10 cellular contexts compared by ENCODE assay signal in genomic region chr22:48663297-48663696, GRCh38.
DNase-seq lines count a peak whose midpoint lies in the region; ATAC-seq and TF ChIP-seq lines count a peak whose summit lies in the region.
"Had no signal": no experiment of that assay in that cellular context is flagged by ENCODE, and none has a peak within 500 bp of the region (broad histone marks: within the 10 kb centered on the region; RNA-seq: fewer than 3 reads in every experiment).

No MANE protein-coding gene starts in this region.

- POLR2A ChIA-PET in AG04449 (lab: Yijun Ruan, JAX): no interaction called here

- H3K9ac ChIP-seq in OCI-LY1 (ENCODE audit: low read length): no peak overlapping the region

- TF ChIP-seq CTCF in AG04449 (IDR thresholded peaks at IDR 0.05; ENCODE audit: insufficient read depth, low read length, missing control alignments) (peak; percentile 21), GM06990 (IDR thresholded peaks at IDR 0.05; ENCODE audit: insufficient read depth, low read length, poor library complexity, severe bottlenecking) (peak; percentile 37), OCI-LY1 (IDR thresholded peaks at IDR 0.05; ENCODE audit: low read length) (peak; percentile 72), fibroblast of mammary gland (conservative IDR thresholded peaks at IDR 0.05; ENCODE audit: control insufficient read depth, insufficient read depth, low read depth, low read length) (peak; percentile 32)

- no peak for ATAC-seq in HG02623 (IDR thresholded peaks at IDR 0.05; ENCODE audit: unreplicated experiment)
- ATAC-seq in HG03039 (IDR thresholded peaks at IDR 0.05; ENCODE audit: unreplicated experiment): no peak

- H3K9me3 ChIP-seq in OCI-LY1 (ENCODE audit: low read length): no peaks in the 10 kb centered on the region

- DNase-seq in AG04449 (ENCODE audit: low read depth, low spot score): no peak
- DNase-seq in GM06990 (ENCODE audit: extremely low read depth, insufficient read length): no peak
- peak; percentile 9 for DNase-seq in fibroblast of mammary gland (ENCODE audit: low read depth)
- no peak for DNase-seq in RKO (ENCODE audit: low spot score)
- no peak for DNase-seq in T1000 (lab: John Stamatoyannopoulos, UW)
- DNase-seq: immature natural killer cell, NCI-H524 treated with DMSO at 0.1 percent for 48 hours had no signal

- H3F3A ChIP-seq in OCI-LY1 (ENCODE audit: insufficient read depth, low read length): no peaks in the 10 kb centered on the region

- CTCF ChIA-PET in AG04449 (lab: Yijun Ruan, JAX): no interaction called here

- H3K4me1 ChIP-seq in OCI-LY1 (ENCODE audit: insufficient read depth, low read length, severe bottlenecking): no peaks in the 10 kb centered on the region

- H3K36me3 ChIP-seq in GM06990 (ENCODE audit: control insufficient read depth, insufficient read depth, low read length) (no peaks in the 10 kb centered on the region), OCI-LY1 (ENCODE audit: insufficient read depth, low read length) (no peaks in the 10 kb centered on the region)

- no peaks in the 10 kb centered on the region for H3K9me2 ChIP-seq in OCI-LY1 (ENCODE audit: low read depth, low read length)

- H3K4me2 ChIP-seq in OCI-LY1 (ENCODE audit: low read length): no peak overlapping the region

- no peaks in the 10 kb centered on the region for H4K20me1 ChIP-seq in OCI-LY1 (ENCODE audit: insufficient read depth, low read length)

- H3K4me3 ChIP-seq in AG04449 (ENCODE audit: low read depth, low read length) (no peak overlapping the region), GM06990 (replicated peaks; ENCODE audit: low read depth, low read length) (no peak overlapping the region), OCI-LY1 (ENCODE audit: low read depth, low read length, poor library complexity, severe bottlenecking) (no peak overlapping the region), fibroblast of mammary gland (ENCODE audit: control insufficient read depth, low read depth, low read length) (no peak overlapping the region)

- H2AFZ ChIP-seq in OCI-LY1 (ENCODE audit: low read length): no peak overlapping the region

- no peaks in the 10 kb centered on the region for H3K27me3 ChIP-seq in GM06990 (replicated peaks; ENCODE audit: control insufficient read depth, insufficient read depth, low read length)
- no peaks in the 10 kb centered on the region for H3K27me3 ChIP-seq in OCI-LY1 (ENCODE audit: insufficient read depth, low read length)

- H3K27ac ChIP-seq in OCI-LY1 (ENCODE audit: low read depth, low read length, poor library complexity, severe bottlenecking): no peak overlapping the region

- no peaks in the 10 kb centered on the region for H3K79me2 ChIP-seq in OCI-LY1 (ENCODE audit: insufficient read depth, low read length)

Comparison
In these comparisons a context has a peak if more than half of its experiments do, and no peak if none do; other contexts are left out.
1. CTCF ChIP-seq: peak in every context shown above with its lines; median percentile 72 in OCI-LY1; 37 in GM06990; 32 in fibroblast of mammary gland; 21 in AG04449.